Comparison of ENCODE assay signal across 17 cellular contexts in genomic region chr19:12837225-12837624, GRCh38. TPM values are rescaled to one million over a fixed set of nuclear protein-coding genes. Genes with fewer than 3 reads are reported as not detected.
A peak's percentile ranks its signal among the peaks of the same experiment; 100 is the strongest.
DNase-seq lines count a peak whose midpoint lies in the region; ATAC-seq and TF ChIP-seq lines count a peak whose summit lies in the region.
"Had no signal": no experiment of that assay in that cellular context is flagged by ENCODE, and none has a peak within 500 bp of the region (broad histone marks: within the 10 kb centered on the region; RNA-seq: fewer than 3 reads in every experiment).

No MANE protein-coding gene starts in this region.

- intact Hi-C loops in prostate gland (cut with DNase I) = loop anchor here (2.0 kb wide), 1 partner anchor 70 kb away; no protein-coding TSS in a partner anchor
- intact Hi-C loops in esophagus squamous epithelium (cut with DNase I) = no loop called here

- TF ChIP-seq CTCF in prostate gland (IDR thresholded peaks at IDR 0.05) (no peak), esophagus squamous epithelium (IDR thresholded peaks at IDR 0.05) (no peak)

- H3K27ac Mint-ChIP-seq in CD4-positive, CD25-positive, alpha-beta regulatory T cell = no peak overlapping the region
- no peak overlapping the region for H3K27ac Mint-ChIP-seq in T-helper 17 cell
- H3K27ac Mint-ChIP-seq: activated CD8-positive, alpha-beta memory T cell treated with anti-CD3 and anti-CD28 coated beads, Interleukin-2, amount 10 ng/mL, durations not matched to agents 7 days and 5 days; dendritic cell treated with granulocyte-macrophage colony-stimulating factor and Interleukin-4, amounts not matched to agents 40 ng/mL and 50 ng/mL, for 4 days had no signal

- H3K9me3 ChIP-seq in CD4-positive, CD25-positive, alpha-beta regulatory T cell (ENCODE audit: control insufficient read depth in 2 of 2, low read length in 2 of 2) = no peaks in the 10 kb centered on the region
- H3K9me3 ChIP-seq in T-helper 17 cell (ENCODE audit: control insufficient read depth, low read length, poor library complexity, severe bottlenecking) = no peaks in the 10 kb centered on the region
- no peaks in the 10 kb centered on the region for H3K9me3 ChIP-seq in prostate gland
- no peaks in the 10 kb centered on the region for H3K9me3 ChIP-seq in esophagus squamous epithelium
- H3K9me3 ChIP-seq: lower lobe of right lung, transverse colon had no signal

- TF ChIP-seq POLR2A in prostate gland (IDR thresholded peaks at IDR 0.05) (no peak), esophagus squamous epithelium (IDR thresholded peaks at IDR 0.05) (no peak)

- H3K27me3 Mint-ChIP-seq in CD4-positive, CD25-positive, alpha-beta regulatory T cell = peaks cover 91% of the 10 kb centered on the region
- peaks cover 69% of the 10 kb centered on the region for H3K27me3 Mint-ChIP-seq in T-helper 17 cell

- H3K4me3 Mint-ChIP-seq in CD4-positive, CD25-positive, alpha-beta regulatory T cell = peak overlapping the region; percentile 12 to 60 (median 40)
- peak overlapping the region; percentile 50 for H3K4me3 Mint-ChIP-seq in T-helper 17 cell
- H3K4me3 Mint-ChIP-seq: activated CD8-positive, alpha-beta memory T cell treated with anti-CD3 and anti-CD28 coated beads, Interleukin-2, amount 10 ng/mL, durations not matched to agents 7 days and 5 days; dendritic cell treated with granulocyte-macrophage colony-stimulating factor and Interleukin-4, amounts not matched to agents 40 ng/mL and 50 ng/mL, for 4 days had no signal

- H3K4me1 ChIP-seq in CD4-positive, CD25-positive, alpha-beta regulatory T cell (ENCODE audit: control insufficient read depth, insufficient read depth, low read length, poor library complexity, severe bottlenecking) = peaks cover 45% of the 10 kb centered on the region
- peaks cover 6% of the 10 kb centered on the region for H3K4me1 ChIP-seq in prostate gland (replicated peaks)
- peaks cover 15 to 72% (median 28%) of the 10 kb centered on the region in 3 donors for H3K4me1 ChIP-seq in esophagus squamous epithelium

- H3K36me3 Mint-ChIP-seq in CD4-positive, CD25-positive, alpha-beta regulatory T cell = no peaks in the 10 kb centered on the region
- peaks cover 9% of the 10 kb centered on the region for H3K36me3 Mint-ChIP-seq in T-helper 17 cell (ENCODE audit: low read depth)
- H3K36me3 Mint-ChIP-seq: activated CD8-positive, alpha-beta memory T cell treated with anti-CD3 and anti-CD28 coated beads, Interleukin-2, amount 10 ng/mL, durations not matched to agents 7 days and 5 days had no signal

- H3K27me3 ChIP-seq in CD4-positive, CD25-positive, alpha-beta regulatory T cell (ENCODE audit: control insufficient read depth, insufficient read depth, low read length) = peaks cover 44% of the 10 kb centered on the region
- peaks cover 32% of the 10 kb centered on the region for H3K27me3 ChIP-seq in prostate gland (replicated peaks; ENCODE audit: insufficient read depth)
- peaks cover 20 to 100% (median 42%) of the 10 kb centered on the region in 4 donors for H3K27me3 ChIP-seq in esophagus squamous epithelium

- H3K4me1 Mint-ChIP-seq in CD4-positive, CD25-positive, alpha-beta regulatory T cell = peaks cover 0 to 62% (median 33%) of the 10 kb centered on the region in 4 donors
- peaks cover 37% of the 10 kb centered on the region for H3K4me1 Mint-ChIP-seq in T-helper 17 cell

- no peak for ATAC-seq in CD4-positive, CD25-positive, alpha-beta regulatory T cell (ENCODE audit: low read depth in 2 of 2)
- no peak for ATAC-seq in T-helper 17 cell
- no peak for ATAC-seq in GM18511 (IDR thresholded peaks at IDR 0.05; ENCODE audit: unreplicated experiment)
- ATAC-seq: activated CD8-positive, alpha-beta memory T cell treated with anti-CD3 and anti-CD28 coated beads, Interleukin-2, amount 10 ng/mL, durations not matched to agents 7 days and 5 days; lower lobe of right lung had no signal

- H3K27ac ChIP-seq in CD4-positive, CD25-positive, alpha-beta regulatory T cell (ENCODE audit: insufficient read depth, low read length, poor library complexity, severe bottlenecking) = no peak overlapping the region
- H3K27ac ChIP-seq in prostate gland = no peak overlapping the region
- no peak overlapping the region for H3K27ac ChIP-seq in esophagus squamous epithelium
- H3K27ac ChIP-seq: lower lobe of right lung, transverse colon had no signal

- DNase-seq in CD4-positive, CD25-positive, alpha-beta regulatory T cell = no peak
- peak; percentile 65 for DNase-seq in Daoy (ENCODE audit: low read depth)
- DNase-seq in T-helper 17 cell = no peak
- peak; percentile 58 for DNase-seq in kidney tubule cell (ENCODE audit: low spot score)
- DNase-seq in hippocampal formation (lab: John Stamatoyannopoulos, UW) = no peak
- no peak for DNase-seq in prostate gland (ENCODE audit: low spot score)
- DNase-seq in esophagus squamous epithelium (lab: John Stamatoyannopoulos, UW) = no peak
- DNase-seq: activated CD8-positive, alpha-beta memory T cell treated with anti-CD3 and anti-CD28 coated beads, Interleukin-2, amount 10 ng/mL, durations not matched to agents 7 days and 5 days; erythroblast; lower lobe of right lung; naive B cell; NCI-H1436; transverse colon had no signal

- 83% methylated on average over 4 of the region's 4 CpGs for WGBS in prostate gland
- 32 to 61% methylated on average over 4 of the region's 4 CpGs for WGBS in esophagus squamous epithelium, 2 donors

- peaks cover 0 to 14% (median 0%) of the 10 kb centered on the region in 7 donors for H3K9me3 Mint-ChIP-seq in CD4-positive, CD25-positive, alpha-beta regulatory T cell
- H3K9me3 Mint-ChIP-seq: dendritic cell treated with granulocyte-macrophage colony-stimulating factor and Interleukin-4, amounts not matched to agents 40 ng/mL and 50 ng/mL, for 4 days had no signal

- no peaks in the 10 kb centered on the region for H3K36me3 ChIP-seq in CD4-positive, CD25-positive, alpha-beta regulatory T cell (ENCODE audit: control insufficient read depth, insufficient read depth, low read length)
- no peaks in the 10 kb centered on the region for H3K36me3 ChIP-seq in prostate gland
- no peaks in the 10 kb centered on the region for H3K36me3 ChIP-seq in esophagus squamous epithelium
- H3K36me3 ChIP-seq: lower lobe of right lung, transverse colon had no signal

- no peak overlapping the region for H3K4me3 ChIP-seq in CD4-positive, CD25-positive, alpha-beta regulatory T cell (ENCODE audit: low read depth, low read length)
- H3K4me3 ChIP-seq in prostate gland = no peak overlapping the region
- H3K4me3 ChIP-seq in esophagus squamous epithelium = no peak overlapping the region
- H3K4me3 ChIP-seq: lower lobe of right lung, transverse colon had no signal

RNA-seq across cellular contexts. Expression of gene MAST1, which starts 1.1 kb away (rescaled TPM):
- total RNA-seq in CD4-positive, CD25-positive, alpha-beta regulatory T cell = 0.94 TPM
- 1 to 10 TPM in 1 of 4 donors, under 1 TPM in 2, not detected in 1; 0.05 to 1.8 (median 0.52) TPM for polyA plus RNA-seq in CD4-positive, CD25-positive, alpha-beta regulatory T cell
- total RNA-seq in Daoy (2014; rRNA removed; shearing (Covaris generic)) = 0.11 and 0.57 TPM in 2 replicates
- total RNA-seq in T-helper 17 cell = 1 to 10 TPM; 1.5 to 4.1 TPM
- 1 to 10 TPM; 1.3 to 2.4 TPM for total RNA-seq in prostate gland
- under 1 TPM in 1 of 4 donors, not detected in 3; 0.42 TPM for total RNA-seq in esophagus squamous epithelium

RNA-seq across cellular contexts. Expression of gene RTBDN, which starts 2.8 kb away (rescaled TPM):
- not detected for total RNA-seq in CD4-positive, CD25-positive, alpha-beta regulatory T cell
- not detected for polyA plus RNA-seq in CD4-positive, CD25-positive, alpha-beta regulatory T cell
- not detected in 2 replicates for total RNA-seq in Daoy (2014; rRNA removed; shearing (Covaris generic))
- total RNA-seq in T-helper 17 cell = not detected
- total RNA-seq in prostate gland = 1 to 10 TPM in 1 of 2 donors, not detected in 1; 1.1 TPM
- not detected for total RNA-seq in esophagus squamous epithelium
- total RNA-seq: activated CD8-positive, alpha-beta memory T cell treated with anti-CD3 and anti-CD28 coated beads, Interleukin-2, amount 10 ng/mL, durations not matched to agents 7 days and 5 days; lower lobe of right lung; pulmonary artery endothelial cell; RPMI7951; transverse colon had no signal

RNA-seq across cellular contexts. Expression of gene RNASEH2A, which starts 30.8 kb away (rescaled TPM):
- total RNA-seq in CD4-positive, CD25-positive, alpha-beta regulatory T cell = 4.7 TPM
- polyA plus RNA-seq in CD4-positive, CD25-positive, alpha-beta regulatory T cell = 10 to 100 TPM; 18.7 to 27.5 (median 23.4) TPM
- 75.8 and 76.9 TPM in 2 replicates for total RNA-seq in Daoy (2014; rRNA removed; shearing (Covaris generic))
- total RNA-seq in T-helper 17 cell (1 to 10 TPM; 3.1 to 5.7 TPM), prostate gland (10 to 100 TPM in 1 of 2 donors, 1 to 10 TPM in 1; 8.7 to 11.5 TPM), esophagus squamous epithelium (10 to 100 TPM in 3 of 4 donors, 1 to 10 TPM in 1; 7.1 to 19.2 (median 14.9) TPM)

RNA-seq across cellular contexts. Expression of gene THSD8, which starts 35.4 kb away (rescaled TPM):
- total RNA-seq in CD4-positive, CD25-positive, alpha-beta regulatory T cell = 2.8 TPM
- polyA plus RNA-seq in CD4-positive, CD25-positive, alpha-beta regulatory T cell = 10 to 100 TPM in 1 of 4 donors, 1 to 10 TPM in 1, under 1 TPM in 1, not detected in 1; 0.66 to 13.9 (median 4.8) TPM
- total RNA-seq in Daoy (2014; rRNA removed; shearing (Covaris generic)) = not detected in 2 replicates
- 1 to 10 TPM in 1 of 2 donors, under 1 TPM in 1; 0.85 to 3.0 TPM for total RNA-seq in T-helper 17 cell
- total RNA-seq in prostate gland = under 1 TPM in 1 of 2 donors, not detected in 1; 0.91 TPM
- total RNA-seq in esophagus squamous epithelium = not detected
- total RNA-seq: RPMI7951 had no signal

RNA-seq across cellular contexts. Expression of gene PRDX2, which starts 35.6 kb away (rescaled TPM):
- total RNA-seq in CD4-positive, CD25-positive, alpha-beta regulatory T cell = 74.0 TPM
- polyA plus RNA-seq in CD4-positive, CD25-positive, alpha-beta regulatory T cell = 100 to 1,000 TPM; 326 to 380 (median 341) TPM
- 81.7 and 99.3 TPM in 2 replicates for total RNA-seq in Daoy (2014; rRNA removed; shearing (Covaris generic))
- 10 to 100 TPM; 92.6 to 97.0 TPM for total RNA-seq in T-helper 17 cell
- total RNA-seq in prostate gland = 100 to 1,000 TPM; 256 to 548 TPM
- total RNA-seq in esophagus squamous epithelium = 100 to 1,000 TPM; 211 to 436 (median 345) TPM

Comparison
In these comparisons a context has a peak if more than half of its experiments do, and no peak if none do; other contexts are left out.
1. DNase-seq: peak in Daoy (single experiment) and kidney tubule cell (single experiment); none in CD4-positive, CD25-positive, alpha-beta regulatory T cell (0 of 3), T-helper 17 cell (0 of 3), hippocampal formation (0 of 2), prostate gland (single experiment) and esophagus squamous epithelium (single experiment).